17 cellular contexts compared by ENCODE assay signal in the genomic region with DNA sequence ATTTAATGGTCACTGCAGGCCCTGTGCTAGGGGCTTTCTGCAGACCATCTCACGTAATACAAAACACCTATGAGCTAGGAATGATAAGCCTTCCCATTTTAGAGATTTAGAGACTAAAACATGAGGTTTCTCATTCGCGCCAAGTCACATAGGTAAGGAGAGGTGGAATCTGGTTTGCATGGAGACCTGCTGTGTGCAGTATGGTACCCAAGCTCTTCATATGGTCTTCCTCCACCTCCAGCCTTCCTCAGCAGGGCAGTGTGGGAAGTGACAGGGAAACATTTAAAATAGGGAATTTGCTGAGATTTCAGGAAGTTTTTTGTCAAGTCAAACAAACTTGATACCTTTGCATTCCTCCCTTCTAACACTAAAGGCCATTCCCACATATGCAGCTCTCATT.
DNase-seq lines count a peak whose midpoint lies in the region; TF ChIP-seq lines count a peak whose summit lies in the region.
"Had no signal": no experiment of that assay in that cellular context is flagged by ENCODE, and none has a peak within 500 bp of the region (broad histone marks: within the 10 kb centered on the region; RNA-seq: fewer than 3 reads in every experiment).

No MANE protein-coding gene starts in this region.

- no peak overlapping the region for H3K23ac ChIP-seq in H9 (ENCODE audit: insufficient read length, low read depth, low read length)

- no peak overlapping the region for H3T11ph ChIP-seq in H9 (ENCODE audit: low read length)

- H3K79me2 ChIP-seq in H9 (ENCODE audit: insufficient read depth, low read length) = no peaks in the 10 kb centered on the region

- H3K4me1 Mint-ChIP-seq in H9 = peaks cover 29 to 42% of the 10 kb centered on the region in 2 experiments
- peaks cover 37% of the 10 kb centered on the region for H3K4me1 Mint-ChIP-seq in endodermal cell
- peaks cover 9% of the 10 kb centered on the region for H3K4me1 Mint-ChIP-seq in progenitor cell of endocrine pancreas (ENCODE audit: low read depth)
- H3K4me1 Mint-ChIP-seq: B cell had no signal

- no peak overlapping the region for H2BK120ac ChIP-seq in H9 (ENCODE audit: low read depth, low read length, poor library complexity, severe bottlenecking)

- H3K9ac ChIP-seq in H9 (ENCODE audit: extremely low read depth, insufficient read length, low read length) = no peak overlapping the region
- H3K9ac ChIP-seq in endodermal cell (ENCODE audit: extremely low read depth, low read length, poor library complexity, severe bottlenecking) = no peak overlapping the region
- H3K9ac ChIP-seq: BLaER1 treated with 17β-estradiol and CSF1 and Interleukin-3, amounts not matched to agents 10 nM and 100 nM had no signal

- H3K27ac ChIP-seq in H9 (ENCODE audit: insufficient read length, low read depth, low read length) = no peak overlapping the region
- no peak overlapping the region for H3K27ac ChIP-seq in endodermal cell (ENCODE audit: low read depth, low read length)
- H3K27ac ChIP-seq: BLaER1 treated with 17β-estradiol and CSF1 and Interleukin-3, amounts not matched to agents 10 nM and 100 nM; C4-2B had no signal

- H2AK5ac ChIP-seq in H9 (ENCODE audit: insufficient read length, low read length) = no peak overlapping the region

- H3K36me3 ChIP-seq in endodermal cell (ENCODE audit: control insufficient read depth, insufficient read depth, low read length) = no peaks in the 10 kb centered on the region
- H3K36me3 ChIP-seq: BLaER1 treated with 17β-estradiol and CSF1 and Interleukin-3, amounts not matched to agents 10 nM and 100 nM had no signal

- H3K23me2 ChIP-seq in H9 (ENCODE audit: insufficient read length, low read depth, low read length, poor library complexity, severe bottlenecking) = no peaks in the 10 kb centered on the region

- H3K4me2 ChIP-seq in H9 (ENCODE audit: insufficient read depth, insufficient read length, low read length) = no peak overlapping the region
- H3K4me2 ChIP-seq: BLaER1 treated with 17β-estradiol and CSF1 and Interleukin-3, amounts not matched to agents 10 nM and 100 nM had no signal

- no peak overlapping the region for H2BK15ac ChIP-seq in H9 (ENCODE audit: low read depth, low read length)

- H3K4me1 ChIP-seq in H9 (ENCODE audit: insufficient read depth, low read length) (peaks cover 13% of the 10 kb centered on the region), endodermal cell (ENCODE audit: control insufficient read depth, insufficient read depth, low read length) (peaks cover 8% of the 10 kb centered on the region)
- H3K4me1 ChIP-seq: BLaER1 treated with 17β-estradiol and CSF1 and Interleukin-3, amounts not matched to agents 10 nM and 100 nM; Caco-2 had no signal

- H4K91ac ChIP-seq in H9 (ENCODE audit: insufficient read length, low read depth, low read length) = no peak overlapping the region

- H2AFZ ChIP-seq in H9 (ENCODE audit: low read length) = no peak overlapping the region

- no peaks in the 10 kb centered on the region for H3K27me3 ChIP-seq in H9 (ENCODE audit: insufficient read depth, low read length)
- no peaks in the 10 kb centered on the region for H3K27me3 ChIP-seq in endodermal cell (ENCODE audit: control insufficient read depth, insufficient read depth, low read length, poor library complexity, severe bottlenecking)
- H3K27me3 ChIP-seq: BLaER1 treated with 17β-estradiol and CSF1 and Interleukin-3, amounts not matched to agents 10 nM and 100 nM had no signal

- no peak overlapping the region for H3K18ac ChIP-seq in H9 (ENCODE audit: insufficient read length, low read depth, low read length)

- no peaks in the 10 kb centered on the region for H4K20me1 ChIP-seq in H9 (ENCODE audit: control insufficient read depth, insufficient read depth, insufficient read length)
- H4K20me1 ChIP-seq: BLaER1 treated with 17β-estradiol and CSF1 and Interleukin-3, amounts not matched to agents 10 nM and 100 nM had no signal

- peak overlapping the region; percentile 53 for H2BK5ac ChIP-seq in H9 (ENCODE audit: insufficient read length, low read length)

- TF ChIP-seq CTCF in H9 (conservative IDR thresholded peaks at IDR 0.05) (no peak), endodermal cell (conservative IDR thresholded peaks at IDR 0.05) (no peak), progenitor cell of endocrine pancreas (IDR thresholded peaks at IDR 0.05; ENCODE audit: unreplicated experiment) (no peak)

- no peak overlapping the region for H2BK20ac ChIP-seq in H9 (ENCODE audit: low read depth, low read length, poor library complexity, severe bottlenecking)

- no peak overlapping the region for H3K14ac ChIP-seq in H9 (ENCODE audit: insufficient read depth, low read length)

- no peaks in the 10 kb centered on the region for H3K27me3 Mint-ChIP-seq in H9 (ENCODE audit: low read depth)
- H3K27me3 Mint-ChIP-seq in endodermal cell (ENCODE audit: insufficient read depth) = peaks cover 36% of the 10 kb centered on the region
- H3K27me3 Mint-ChIP-seq in progenitor cell of endocrine pancreas = peaks cover 27% of the 10 kb centered on the region
- H3K27me3 Mint-ChIP-seq: B cell had no signal

- no peak overlapping the region for H3K4me3 ChIP-seq in endodermal cell (ENCODE audit: low read length)
- H3K4me3 ChIP-seq: BLaER1 treated with 17β-estradiol and CSF1 and Interleukin-3, amounts not matched to agents 10 nM and 100 nM had no signal

- no peak overlapping the region for H2BK12ac ChIP-seq in H9 (ENCODE audit: insufficient read length, low read depth, low read length)

- no peaks in the 10 kb centered on the region for H3K79me1 ChIP-seq in H9 (ENCODE audit: insufficient read depth, low read depth, low read length, poor library complexity, severe bottlenecking)

- H3K36me3 Mint-ChIP-seq in H9 (ENCODE audit: insufficient read depth in 1 of 3, low read depth in 3 of 3) (no peaks in the 10 kb centered on the region; a peak in 1 of 7 replicates), endodermal cell (ENCODE audit: low read depth) (no peaks in the 10 kb centered on the region), progenitor cell of endocrine pancreas (ENCODE audit: insufficient read depth) (no peaks in the 10 kb centered on the region)
- H3K36me3 Mint-ChIP-seq: CD8-positive, alpha-beta T cell had no signal

- no peak overlapping the region for H3K4me3 Mint-ChIP-seq in H9
- no peak overlapping the region for H3K4me3 Mint-ChIP-seq in endodermal cell
- no peak overlapping the region for H3K4me3 Mint-ChIP-seq in progenitor cell of endocrine pancreas (ENCODE audit: low read depth)
- H3K4me3 Mint-ChIP-seq: B cell; CD4-positive, alpha-beta T cell; CD8-positive, alpha-beta T cell had no signal

- no CpG with 5 or more reads among the region's 3 CpGs for WGBS in H9 (ENCODE audit: extremely low coverage, insufficient read length, low lambda C conversion rate)
- 84 to 89% methylated on average over 3 of the region's 3 CpGs for whole genome bisulfite sequencing in endodermal cell (ENCODE audit: insufficient coverage in 1 of 2, insufficient read length in 1 of 2), 2 experiments

- H3K9me3 ChIP-seq in H9 (ENCODE audit: control insufficient read depth, low read depth, low read length) (no peaks in the 10 kb centered on the region), endodermal cell (ENCODE audit: control insufficient read depth, low read length) (no peaks in the 10 kb centered on the region)
- H3K9me3 ChIP-seq: BLaER1 treated with 17β-estradiol and CSF1 and Interleukin-3, amounts not matched to agents 10 nM and 100 nM; Caco-2 had no signal

- H3K4ac ChIP-seq in H9 (ENCODE audit: low read depth, low read length) = no peak overlapping the region

- DNase-seq in H9 = no peak
- DNase-seq in endodermal cell = peak; percentile 60
- no peak for DNase-seq in progenitor cell of endocrine pancreas (ENCODE audit: low spot score, unreplicated experiment)
- DNase-seq in activated CD4-positive, alpha-beta T cell treated with anti-CD3 and anti-CD28 coated beads, Interleukin-2, amount 50 U/mL, for 4 hours = no peak
- no peak for DNase-seq in NCI-H748 (lab: John Stamatoyannopoulos, UW; ENCODE audit: unreplicated experiment)
- no peak for DNase-seq in SHP77 treated with DMSO at 0.1 percent for 48 hours (lab: John Stamatoyannopoulos, UW)
- DNase-seq: 8988T; AML-193; Caco-2; Calu3; CD4-positive, alpha-beta T cell; CD8-positive, alpha-beta T cell; DMS79 treated with DMSO at 0.1 percent for 48 hours; GF-D8 had no signal

- no peak overlapping the region for H4K8ac ChIP-seq in H9 (replicated peaks; ENCODE audit: insufficient read length, low read depth, low read length)

- no peak overlapping the region for H3K56ac ChIP-seq in H9 (ENCODE audit: insufficient read length, low read depth, low read length)

- H4K5ac ChIP-seq in H9 (ENCODE audit: insufficient read length, low read depth, low read length) = peak overlapping the region; percentile 63

- H3K27ac Mint-ChIP-seq in H9 (peak overlapping the region in 1 of 3 experiments; percentile 54; a peak in 2 of 7 replicates), endodermal cell (no peak overlapping the region), progenitor cell of endocrine pancreas (peak overlapping the region; percentile 36)
- H3K27ac Mint-ChIP-seq: B cell; CD4-positive, alpha-beta T cell; CD8-positive, alpha-beta T cell had no signal

- no peaks in the 10 kb centered on the region for H3K9me3 Mint-ChIP-seq in H9
- H3K9me3 Mint-ChIP-seq in endodermal cell = no peaks in the 10 kb centered on the region
- H3K9me3 Mint-ChIP-seq in progenitor cell of endocrine pancreas (ENCODE audit: low read depth) = no peaks in the 10 kb centered on the region
- H3K9me3 Mint-ChIP-seq: CD4-positive, alpha-beta T cell; CD8-positive, alpha-beta T cell had no signal
